ENCODE assay signal across 13 cellular contexts in the genomic region with DNA sequence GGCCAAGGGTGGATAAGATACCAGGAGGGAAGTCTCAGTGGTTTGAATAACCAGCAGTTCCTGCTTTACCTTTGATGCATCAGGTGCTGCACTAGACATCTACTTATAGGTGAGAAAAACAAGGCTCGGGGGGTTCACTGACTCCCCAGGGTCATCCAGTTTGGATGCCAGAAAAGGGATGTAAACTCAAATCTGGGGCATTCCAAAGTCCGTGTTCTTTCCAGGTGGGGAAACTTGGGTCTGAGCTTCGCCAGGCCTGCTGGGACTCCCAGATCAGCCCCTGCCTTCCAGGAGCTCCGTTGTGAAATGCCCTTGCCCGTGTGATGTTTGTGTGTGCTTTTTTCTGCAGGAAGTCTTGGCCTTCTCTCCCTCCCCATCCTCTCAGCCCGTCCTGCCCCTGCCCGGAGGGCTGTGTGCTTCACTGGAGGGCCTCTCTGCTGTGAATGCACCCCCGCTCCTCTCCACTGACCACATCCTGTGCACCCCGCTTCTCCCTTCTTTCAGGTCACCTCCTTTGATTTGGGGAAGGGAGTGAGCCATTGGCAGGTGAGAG. TPM values are rescaled to one million over a fixed set of nuclear protein-coding genes. Genes with fewer than 3 reads are reported as not detected.
DNase-seq lines count a peak whose midpoint lies in the region; ATAC-seq, FAIRE-seq and TF ChIP-seq lines count a peak whose summit lies in the region.
"Had no signal": no experiment of that assay in that cellular context is flagged by ENCODE, and none has a peak within 500 bp of the region (broad histone marks: within the 10 kb centered on the region; RNA-seq: fewer than 3 reads in every experiment).

No MANE protein-coding gene starts in this region.

- H3K4me3 ChIP-seq in body of pancreas (no peak overlapping the region), kidney (ENCODE audit: low read length in 2 of 2) (peak overlapping the region in 1 of 2 donors; percentile 20), spleen (no peak overlapping the region)

- ATAC-seq in body of pancreas: no peak
- no peak for ATAC-seq in left colon
- no peak for ATAC-seq in HG03460 (IDR thresholded peaks at IDR 0.05; ENCODE audit: unreplicated experiment)

- peak overlapping the region; percentile 93 for H3K27ac Mint-ChIP-seq in HFFc6

- H3K9me3 Mint-ChIP-seq in HFFc6: 0 out of 2 replicates have a peak, but pooled peaks cover 4% of the 10 kb centered on the region

- intact Hi-C loops in body of pancreas (cut with DNase I): no loop called here
- intact Hi-C loops in kidney (cut with DNase I): no loop called here
- intact Hi-C loops in spleen (cut with DNase I; ENCODE audit: low total_unique reads): no loop called here
- intact Hi-C loops in left colon (cut with DNase I, micrococcal nuclease): no loop called here

- H3K27ac ChIP-seq in body of pancreas: peak overlapping the region in 3 of 4 donors; percentile 58 to 81 (median 73)
- H3K27ac ChIP-seq in kidney (ENCODE audit: low read depth in 2 of 2, low read length in 2 of 2): peak overlapping the region; percentile 85 to 96
- H3K27ac ChIP-seq in spleen: peak overlapping the region in 7 of 8 donors; percentile 33 to 68 (median 60)

- peak overlapping the region; percentile 3 to 63 for H3K9ac ChIP-seq in kidney (ENCODE audit: low read length in 2 of 2)

- H3K27me3 Mint-ChIP-seq in HFFc6 (ENCODE audit: insufficient read depth): 0 out of 2 replicates have a peak, but pooled peaks cover 2% of the 10 kb centered on the region

- TF ChIP-seq CTCF in HFFc6 (IDR thresholded peaks at IDR 0.05): no peak
- no peak for TF ChIP-seq CTCF in body of pancreas (IDR thresholded peaks at IDR 0.05)
- no peak for TF ChIP-seq CTCF in kidney (IDR thresholded peaks at IDR 0.05; ENCODE audit: borderline replicate concordance, extremely low read depth, insufficient read depth)
- no peak for TF ChIP-seq CTCF in spleen (IDR thresholded peaks at IDR 0.05 in 8 of 11, conservative IDR thresholded peaks at IDR 0.05 in 3 of 11)

- peak overlapping the region; percentile 50; the same call in 1 of the 2 replicates for H3K4me3 Mint-ChIP-seq in HFFc6

- WGBS in body of pancreas, 2 donors: 65 to 67% methylated on average over 9 of the region's 9 CpGs
- WGBS in spleen, 5 donors: 25 to 39% (median 27%) methylated on average over 9 of the region's 9 CpGs

- H3K4me1 Mint-ChIP-seq in HFFc6 (ENCODE audit: low read depth): peaks cover 83% of the 10 kb centered on the region

- TF ChIP-seq POLR2A in body of pancreas (IDR thresholded peaks at IDR 0.05) (no peak), spleen (IDR thresholded peaks at IDR 0.05) (no peak)

- H3K9me3 ChIP-seq in body of pancreas (no peaks in the 10 kb centered on the region), kidney (ENCODE audit: control insufficient read depth in 1 of 2, low read length in 2 of 2) (no peaks in the 10 kb centered on the region), spleen (peaks cover 0 to 3% (median 0%) of the 10 kb centered on the region in 8 donors)

- peaks cover 38% of the 10 kb centered on the region for H3K4me1 ChIP-seq in body of pancreas
- H3K4me1 ChIP-seq in kidney (ENCODE audit: control insufficient read depth in 1 of 2, insufficient read depth in 1 of 2, low read depth in 1 of 2, low read length in 2 of 2): peaks cover 65% of the 10 kb centered on the region in 2 donors
- H3K4me1 ChIP-seq in spleen: peaks cover 7 to 73% (median 51%) of the 10 kb centered on the region in 6 donors

- no peak for DNase-seq in HFFc6
- no peak for DNase-seq in body of pancreas
- DNase-seq in kidney: no peak
- DNase-seq in spleen: no peak
- DNase-seq in HK-2 (ENCODE audit: unreplicated experiment): no peak
- DNase-seq in NOMO-1 (lab: John Stamatoyannopoulos, UW; ENCODE audit: unreplicated experiment in 2 of 2): no peak
- no peak for DNase-seq in left colon
- DNase-seq: activated CD4-positive, CD25-positive, alpha-beta regulatory T cell; GOT3; NCI-H2081 treated with DMSO at 0.1 percent for 48 hours; NK-92 treated with Interleukin-12 subunit alpha and Interleukin-12 subunit beta, amount 100 ng/mL, for 24 hours; stimulated activated CD4-positive, alpha-beta T cell treated with anti-CD3 and anti-CD28 coated beads, Interleukin-1b, Interleukin-23, amount 100 ng/mL, for 48 hours had no signal

- no peaks in the 10 kb centered on the region for H3K36me3 ChIP-seq in body of pancreas (replicated peaks in 1 of 2; ENCODE audit: insufficient read depth in 1 of 2, low read depth in 2 of 2)
- H3K36me3 ChIP-seq in kidney (ENCODE audit: control insufficient read depth in 1 of 2, insufficient read depth in 2 of 2, low read length in 2 of 2): no peaks in the 10 kb centered on the region
- no peaks in the 10 kb centered on the region for H3K36me3 ChIP-seq in spleen

- H3K27me3 ChIP-seq in body of pancreas (no peaks in the 10 kb centered on the region), spleen (replicated peaks in 1 of 7) (peaks cover 0 to 52% (median 0%) of the 10 kb centered on the region in 7 donors)

- no peak for FAIRE-seq in kidney (lab: Jason Lieb, UNC)

- peaks cover 7% of the 10 kb centered on the region for H3K36me3 Mint-ChIP-seq in HFFc6 (ENCODE audit: low read depth)

RNA-seq across cellular contexts. Expression of gene TSPAN9, which starts 42.1 kb away (rescaled TPM):
- total RNA-seq in HFFc6 (2021; fragmentation: NEBNext Ultra II Directional; extraction: Animal tissue kit (Norgen Biotek cat#: 25700)): 10 to 100 TPM; 18.1 to 35.8 (median 22.7) TPM
- 10 to 100 TPM; 14.0 to 18.5 TPM for total RNA-seq in body of pancreas
- 81.6 TPM for total RNA-seq in kidney
- polyA plus RNA-seq in kidney (ENCODE audit: insufficient read depth, low read depth, low replicate concordance): 62.4 TPM
- total RNA-seq in spleen: 10 to 100 TPM; 22.7 to 51.1 (median 37.0) TPM
- polyA plus RNA-seq in spleen: 10 to 100 TPM in 1 of 3 donors, 1 to 10 TPM in 2; 3.6 to 13.5 (median 4.7) TPM
- 1 to 10 TPM; 7.1 to 9.6 TPM for total RNA-seq in left colon
